In the genomic region with DNA sequence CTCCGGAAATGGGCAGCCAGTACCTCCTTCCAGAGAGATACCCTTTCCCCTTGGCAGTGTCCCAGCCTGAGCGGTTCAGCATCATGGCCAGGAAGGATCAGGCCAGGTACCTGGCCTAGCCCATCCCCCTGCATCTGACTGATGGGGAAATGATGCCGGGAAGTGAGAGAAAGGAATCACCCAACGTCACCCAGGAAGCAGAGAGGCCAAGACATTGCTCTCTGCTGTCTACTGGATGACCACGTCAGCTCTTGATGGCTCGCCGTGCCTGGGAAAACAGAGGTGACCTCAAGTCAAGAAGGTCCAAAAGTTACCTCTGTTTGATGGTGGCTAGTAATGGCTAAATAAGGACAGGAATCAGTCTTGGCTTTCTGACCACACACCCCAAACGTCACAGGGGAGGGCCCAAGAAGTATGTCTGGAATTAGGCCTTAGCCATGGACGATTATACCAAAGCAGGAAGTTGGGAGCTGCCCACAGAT, we compare ENCODE assay signal across 13 cellular contexts.
DNase-seq lines count a peak whose midpoint lies in the region; ATAC-seq, FAIRE-seq and TF ChIP-seq lines count a peak whose summit lies in the region.
"Had no signal": no experiment of that assay in that cellular context is flagged by ENCODE, and none has a peak within 500 bp of the region (broad histone marks: within the 10 kb centered on the region; RNA-seq: fewer than 3 reads in every experiment).

No MANE protein-coding gene starts in this region.

- no peaks in the 10 kb centered on the region; the same call in 1 of the 2 replicates for H3K36me3 ChIP-seq in GM23248 (ENCODE audit: low read depth)
- H3K36me3 ChIP-seq in astrocyte (ENCODE audit: insufficient read depth, low read length): peaks cover 4% of the 10 kb centered on the region
- no peaks in the 10 kb centered on the region for H3K36me3 ChIP-seq in PC-3 (ENCODE audit: low read depth, low read length)

- TF ChIP-seq CTCF in astrocyte (IDR thresholded peaks at IDR 0.05; ENCODE audit: insufficient read depth, low read depth, low read length) (no peak), endothelial cell (IDR thresholded peaks at IDR 0.05; ENCODE audit: unreplicated experiment) (no peak), PC-3 (conservative IDR thresholded peaks at IDR 0.05; ENCODE audit: low read depth, low read length) (no peak)

- H3K9me2 ChIP-seq in GM23248 (ENCODE audit: insufficient read depth): no peaks in the 10 kb centered on the region
- H3K9me2 ChIP-seq in PC-3 (replicated peaks; ENCODE audit: low read length): no peaks in the 10 kb centered on the region

- POLR2A ChIA-PET in PC-3 (lab: Charles Lee; ENCODE audit: unreplicated experiment): no interaction called here

- no peak overlapping the region for H2AFZ ChIP-seq in GM23248
- H2AFZ ChIP-seq in astrocyte (ENCODE audit: low read depth, low read length): no peak overlapping the region
- no peak overlapping the region for H2AFZ ChIP-seq in PC-3 (ENCODE audit: low read length)

- no peaks in the 10 kb centered on the region for H3K27me3 Mint-ChIP-seq in astrocyte (ENCODE audit: low read depth, unreplicated experiment)
- peaks cover 16% of the 10 kb centered on the region for H3K27me3 Mint-ChIP-seq in endothelial cell (ENCODE audit: unreplicated experiment)
- H3K27me3 Mint-ChIP-seq: activated naive CD8-positive, alpha-beta T cell treated with anti-CD3 and anti-CD28 coated beads for 36 hours; memory B cell had no signal

- peaks cover 20% of the 10 kb centered on the region for H3K4me1 ChIP-seq in GM23248 (ENCODE audit: insufficient read depth)
- H3K4me1 ChIP-seq in astrocyte (ENCODE audit: insufficient read depth, low read length): peaks cover 36% of the 10 kb centered on the region
- H3K4me1 ChIP-seq in PC-3 (ENCODE audit: insufficient read depth, low read length): no peaks in the 10 kb centered on the region

- H3K9me3 ChIP-seq in GM23248 (ENCODE audit: low read depth) (no peaks in the 10 kb centered on the region), astrocyte (ENCODE audit: insufficient read depth, low read depth, low read length) (no peaks in the 10 kb centered on the region), PC-3 (ENCODE audit: low read length) (no peaks in the 10 kb centered on the region)

- 85% methylated on average over 9 of the region's 9 CpGs for WGBS in GM23248 (ENCODE audit: low coverage in 1 of 2, low lambda C conversion rate in 2 of 2, missing lambda C conversion rate in 2 of 2), 2 experiments

- peak; percentile 34 for DNase-seq in GM23248
- peak; percentile 92 for DNase-seq in astrocyte (ENCODE audit: low read depth)
- DNase-seq in kidney tubule cell (ENCODE audit: low spot score): peak; percentile 77
- DNase-seq in stimulated activated effector memory CD8-positive, alpha-beta T cell treated with anti-CD3 and anti-CD28 coated beads, Interleukin-12 subunit alpha, Interleukin-12 subunit beta, amount 100 ng/mL, for 72 hours (ENCODE audit: low spot score in 2 of 2): no peak
- DNase-seq in endothelial cell (ENCODE audit: low spot score): no peak
- DNase-seq in PC-3: no peak
- DNase-seq: activated naive CD8-positive, alpha-beta T cell treated with anti-CD3 and anti-CD28 coated beads for 36 hours; NCI-H1417; RPMI8226 had no signal

- H3K27ac ChIP-seq in GM23248 (no peak overlapping the region), astrocyte (ENCODE audit: low read depth, low read length) (peak overlapping the region; percentile 31), PC-3 (ENCODE audit: low read length) (no peak overlapping the region)

- H3K4me1 Mint-ChIP-seq in astrocyte (ENCODE audit: low read depth, unreplicated experiment) (peaks cover 59% of the 10 kb centered on the region), endothelial cell (ENCODE audit: unreplicated experiment) (peaks cover 33% of the 10 kb centered on the region)
- H3K4me1 Mint-ChIP-seq in stimulated activated effector memory CD8-positive, alpha-beta T cell treated with anti-CD3 and anti-CD28 coated beads, Interleukin-12 subunit alpha, Interleukin-12 subunit beta, amount 100 ng/mL, for 72 hours: peaks cover 69% of the 10 kb centered on the region

- BruUV-seq in PC-3 (replicated peaks; lab: Mats Ljungman, UMichigan): no TSS peak

- in situ Hi-C loops in GM23248 (cut with MboI): no loop called here

- H3K27ac Mint-ChIP-seq in astrocyte (ENCODE audit: unreplicated experiment) (peak overlapping the region; percentile 90), endothelial cell (ENCODE audit: unreplicated experiment) (no peak overlapping the region)
- H3K27ac Mint-ChIP-seq in stimulated activated effector memory CD8-positive, alpha-beta T cell treated with anti-CD3 and anti-CD28 coated beads, Interleukin-12 subunit alpha, Interleukin-12 subunit beta, amount 100 ng/mL, for 72 hours: peak overlapping the region; percentile 73
- H3K27ac Mint-ChIP-seq: memory B cell had no signal

- H3F3A ChIP-seq in GM23248 (ENCODE audit: insufficient read depth): peaks cover 14% of the 10 kb centered on the region
- H3F3A ChIP-seq in PC-3 (ENCODE audit: low read length, unreplicated experiment): no peaks in the 10 kb centered on the region

- peaks cover 21% of the 10 kb centered on the region for H3K79me2 ChIP-seq in GM23248 (ENCODE audit: insufficient read depth)
- peaks cover 2% of the 10 kb centered on the region for H3K79me2 ChIP-seq in astrocyte (ENCODE audit: insufficient read depth, low read length)
- no peaks in the 10 kb centered on the region for H3K79me2 ChIP-seq in PC-3 (ENCODE audit: low read length)

- intact Hi-C loops in PC-3 (cut with micrococcal nuclease): no loop called here

- CTCF ChIA-PET in PC-3 (lab: Charles Lee): no interaction called here

- H3K36me3 Mint-ChIP-seq in astrocyte (ENCODE audit: low read depth, unreplicated experiment) (peaks cover 25% of the 10 kb centered on the region), endothelial cell (ENCODE audit: low read depth, unreplicated experiment) (peaks cover 17% of the 10 kb centered on the region)
- peaks cover 13% of the 10 kb centered on the region for H3K36me3 Mint-ChIP-seq in stimulated activated effector memory CD8-positive, alpha-beta T cell treated with anti-CD3 and anti-CD28 coated beads, Interleukin-12 subunit alpha, Interleukin-12 subunit beta, amount 100 ng/mL, for 72 hours

- H4K20me1 ChIP-seq in GM23248 (ENCODE audit: insufficient read depth): no peaks in the 10 kb centered on the region
- peaks cover 44% of the 10 kb centered on the region for H4K20me1 ChIP-seq in astrocyte (ENCODE audit: insufficient read depth, low read length)
- no peaks in the 10 kb centered on the region for H4K20me1 ChIP-seq in PC-3 (ENCODE audit: low read length)

- H3K27me3 ChIP-seq in GM23248 (replicated peaks; ENCODE audit: insufficient read depth): no peaks in the 10 kb centered on the region
- no peaks in the 10 kb centered on the region for H3K27me3 ChIP-seq in astrocyte (ENCODE audit: insufficient read depth, low read length)
- no peaks in the 10 kb centered on the region for H3K27me3 ChIP-seq in PC-3 (ENCODE audit: low read length)

- no peaks in the 10 kb centered on the region for H3K9me3 Mint-ChIP-seq in astrocyte (ENCODE audit: unreplicated experiment)
- no peaks in the 10 kb centered on the region for H3K9me3 Mint-ChIP-seq in stimulated activated effector memory CD8-positive, alpha-beta T cell treated with anti-CD3 and anti-CD28 coated beads, Interleukin-12 subunit alpha, Interleukin-12 subunit beta, amount 100 ng/mL, for 72 hours
- no peaks in the 10 kb centered on the region for H3K9me3 Mint-ChIP-seq in endothelial cell (ENCODE audit: unreplicated experiment)
- H3K9me3 Mint-ChIP-seq: activated naive CD8-positive, alpha-beta T cell treated with anti-CD3 and anti-CD28 coated beads for 36 hours; memory B cell had no signal

- FAIRE-seq in astrocyte (lab: Jason Lieb, UNC): peak; percentile 64
- FAIRE-seq: D721Med had no signal

- no peak overlapping the region for H3K4me3 Mint-ChIP-seq in astrocyte (ENCODE audit: unreplicated experiment)
- H3K4me3 Mint-ChIP-seq in stimulated activated effector memory CD8-positive, alpha-beta T cell treated with anti-CD3 and anti-CD28 coated beads, Interleukin-12 subunit alpha, Interleukin-12 subunit beta, amount 100 ng/mL, for 72 hours: no peak overlapping the region
- no peak overlapping the region for H3K4me3 Mint-ChIP-seq in endothelial cell (ENCODE audit: unreplicated experiment)
- H3K4me3 Mint-ChIP-seq: activated naive CD8-positive, alpha-beta T cell treated with anti-CD3 and anti-CD28 coated beads for 36 hours; memory B cell had no signal

- H3K4me3 ChIP-seq in GM23248: no peak overlapping the region
- no peak overlapping the region for H3K4me3 ChIP-seq in astrocyte (ENCODE audit: insufficient read depth, low read depth, low read length)
- H3K4me3 ChIP-seq in PC-3 (ENCODE audit: low read length): no peak overlapping the region

- H3K9ac ChIP-seq in GM23248 (no peak overlapping the region), astrocyte (ENCODE audit: low read length) (no peak overlapping the region), PC-3 (ENCODE audit: low read length) (no peak overlapping the region)

- no peak for ATAC-seq in stimulated activated effector memory CD8-positive, alpha-beta T cell treated with anti-CD3 and anti-CD28 coated beads, Interleukin-12 subunit alpha, Interleukin-12 subunit beta, amount 100 ng/mL, for 72 hours
- no peak for ATAC-seq in GM21717 (IDR thresholded peaks at IDR 0.05; ENCODE audit: unreplicated experiment)
- no peak for ATAC-seq in PC-3
- ATAC-seq in GM18861 (IDR thresholded peaks at IDR 0.05; ENCODE audit: unreplicated experiment): no peak

- H3K4me2 ChIP-seq in GM23248 (ENCODE audit: unreplicated experiment) (peak overlapping the region; percentile 17), astrocyte (ENCODE audit: low read length) (peak overlapping the region; percentile 3), PC-3 (ENCODE audit: low read length) (no peak overlapping the region)

Comparison
In these comparisons a context has a peak if more than half of its experiments do, and no peak if none do; other contexts are left out.
1. DNase-seq: peak in GM23248 (single experiment), astrocyte (single experiment) and kidney tubule cell (single experiment); none in stimulated activated effector memory CD8-positive, alpha-beta T cell treated with anti-CD3 and anti-CD28 coated beads, Interleukin-12 subunit alpha, Interleukin-12 subunit beta, amount 100 ng/mL, for 72 hours (0 of 2), endothelial cell (single experiment) and PC-3 (single experiment).